1 cellular context compared by ENCODE assay signal in genomic region chr19:47258434-47258833, GRCh38.
TF ChIP-seq lines count a peak whose summit lies in the region.

No MANE protein-coding gene starts in this region.

TF ChIP-seq in GM23338, 12 proteins besides CTCF, POLR2A, EP300 and RAD21 (continued from another document):
- TF ChIP-seq ZNF462 (CRISPR knock-in tag; IDR thresholded peaks at IDR 0.05) (no peak), ZNF331 (CRISPR knock-in tag; IDR thresholded peaks at IDR 0.05; ENCODE audit: low read depth) (no peak), STAT1 (IDR thresholded peaks at IDR 0.05; ENCODE audit: unreplicated experiment) (no peak), POLR2AphosphoS5 (IDR thresholded peaks at IDR 0.05; ENCODE audit: low read depth) (no peak)
